In the genomic region with DNA sequence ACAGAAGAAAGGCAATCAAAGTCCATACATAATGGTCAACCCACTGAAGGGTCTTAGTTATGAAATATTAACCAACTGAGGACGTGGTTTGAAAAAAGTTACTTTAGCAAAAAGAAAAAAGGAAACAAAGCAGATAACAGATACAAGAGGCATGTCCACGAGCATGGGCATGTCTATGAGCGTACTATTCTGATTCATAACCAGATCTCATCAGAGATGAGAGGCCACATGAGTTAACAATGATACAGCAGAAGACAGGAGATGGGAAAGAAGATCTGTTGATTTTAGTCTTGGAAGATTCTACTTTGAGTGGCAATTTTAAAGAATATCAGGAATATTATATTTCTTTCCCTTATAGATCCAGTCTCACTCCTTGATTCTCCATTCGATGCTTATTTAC, we compare ENCODE assay signal across 18 cellular contexts.
"Had no signal": no experiment of that assay in that cellular context is flagged by ENCODE, and none has a peak within 500 bp of the region (broad histone marks: within the 10 kb centered on the region; RNA-seq: fewer than 3 reads in every experiment).

No MANE protein-coding gene starts in this region.

- DNase-seq: colonic mucosa; dermis blood vessel endothelial cell; effector CD4-positive, alpha-beta T cell; endodermal cell; gastrocnemius medialis; islet precursor cell; left cardiac atrium; left ventricle myocardium inferior; lower lobe of right lung; mesendoderm; naive B cell; occipital lobe; pancreas; right cardiac atrium; small intestine; stimulated activated CD4-positive, alpha-beta T cell treated with anti-CD3 and anti-CD28 coated beads, Interleukin-12 subunit alpha, Interleukin-12 subunit beta, amount 100 ng/mL, for 4 hours; stimulated activated naive CD4-positive, alpha-beta T cell treated with Interleukin-2 at 50 U/mL for 16 hours had no signal

- H3K4me3 ChIP-seq: colonic mucosa, gastrocnemius medialis, left ventricle myocardium inferior, lower lobe of right lung, pancreas had no signal

- H3K36me3 ChIP-seq: colonic mucosa, gastrocnemius medialis, left ventricle myocardium inferior, lower lobe of right lung, pancreas had no signal

- ATAC-seq: esophagus mucosa, gastrocnemius medialis, left cardiac atrium, lower lobe of right lung, pancreas, right cardiac atrium had no signal

- H3K27ac ChIP-seq: colonic mucosa, gastrocnemius medialis, left ventricle myocardium inferior, lower lobe of right lung, pancreas had no signal

- H3K9me3 ChIP-seq: colonic mucosa, gastrocnemius medialis, lower lobe of right lung, pancreas had no signal

- H3K27me3 ChIP-seq: colonic mucosa, gastrocnemius medialis, pancreas had no signal

- H3K4me1 ChIP-seq: colonic mucosa, gastrocnemius medialis, left ventricle myocardium inferior, lower lobe of right lung, pancreas had no signal
